33 cellular contexts compared by ENCODE assay signal in the genomic region with DNA sequence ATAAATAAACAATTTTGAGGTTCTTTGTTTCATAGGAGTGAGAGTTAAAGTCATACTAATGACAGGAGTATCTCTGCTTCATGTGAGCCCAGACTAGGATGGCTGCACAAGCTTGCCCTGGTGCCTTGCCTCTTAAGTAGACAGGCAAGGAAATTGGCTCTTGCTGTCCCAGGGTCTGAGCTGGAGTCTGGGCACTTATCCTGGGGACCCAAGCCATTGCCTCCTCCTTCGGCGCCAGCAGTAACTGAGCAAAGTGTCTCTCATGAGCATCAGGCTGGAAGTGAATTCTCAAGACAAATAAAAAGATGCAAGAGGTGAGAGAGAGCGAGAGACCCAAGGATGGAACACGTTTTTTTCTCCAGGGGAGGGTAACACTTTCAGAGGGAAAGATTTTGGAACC. TPM values are rescaled to one million over a fixed set of nuclear protein-coding genes. Genes with fewer than 3 reads are reported as not detected.
"Had no signal": no experiment of that assay in that cellular context is flagged by ENCODE, and none has a peak within 500 bp of the region (broad histone marks: within the 10 kb centered on the region; RNA-seq: fewer than 3 reads in every experiment).

No MANE protein-coding gene starts in this region.

- H3K4me1 Mint-ChIP-seq: activated B cell treated with CpG ODN at 0.5 μM for 24 hours; activated CD4-positive, alpha-beta T cell treated with anti-CD3 and anti-CD28 coated beads, Interleukin-2, amount 10 ng/mL, durations not matched to agents 24 days and 14 days; activated CD8-positive, alpha-beta memory T cell treated with anti-CD3 and anti-CD28 coated beads, Interleukin-2, amount 10 ng/mL, durations not matched to agents 7 days and 5 days; activated naive CD8-positive, alpha-beta T cell treated with anti-CD3 and anti-CD28 coated beads, Interleukin-2, amount 10 ng/mL, durations not matched to agents 7 days and 5 days; T-cell had no signal

- H3K9me3 Mint-ChIP-seq: activated B cell treated with CpG ODN at 0.5 μM for 24 hours; activated CD4-positive, alpha-beta memory T cell treated with anti-CD3 and anti-CD28 coated beads for 36 hours; activated CD4-positive, alpha-beta T cell treated with anti-CD3 and anti-CD28 coated beads, Interleukin-2, amount 10 ng/mL, durations not matched to agents 24 days and 14 days; activated naive CD4-positive, alpha-beta T cell treated with anti-CD3 and anti-CD28 coated beads for 36 hours; activated naive CD4-positive, alpha-beta T cell treated with anti-CD3 and anti-CD28 coated beads, Interleukin-2, amount 50 U/mL, for 72 hours; activated naive CD8-positive, alpha-beta T cell treated with anti-CD3 and anti-CD28 coated beads, Interleukin-2, amount 10 ng/mL, durations not matched to agents 7 days and 5 days; activated T-cell treated with anti-CD3 and anti-CD28 coated beads, Interleukin-2, amount 50 U/mL, for 24 hours; activated T-helper 2 cell treated with anti-CD3 and anti-CD28 coated beads, Interferon-gamma antibody, Interleukin-2, Interleukin-4, amounts not matched to agents 10 μg/mL and 5 μg/mL and 100 μg/mL, durations not matched to agents 14 hours and 24 hours and 36 hours; T-cell; T-helper 2 cell treated with Interferon-gamma antibody and Interleukin-4, amounts not matched to agents 5 μg/mL and 100 μg/mL, for 36 hours had no signal

- H3K36me3 ChIP-seq: adrenal gland, brain microvascular endothelial cell, breast epithelium had no signal

- DNase-seq: activated B cell treated with CpG ODN at 0.5 μM for 24 hours; activated CD4-positive, alpha-beta memory T cell treated with anti-CD3 and anti-CD28 coated beads for 36 hours; activated CD4-positive, alpha-beta T cell treated with anti-CD3 and anti-CD28 coated beads for 4 hours; activated CD4-positive, alpha-beta T cell treated with anti-CD3 and anti-CD28 coated beads, Interleukin-2, amount 10 ng/mL, durations not matched to agents 24 days and 14 days; activated CD4-positive, alpha-beta T cell treated with anti-CD3 and anti-CD28 coated beads, Interleukin-2, amount 50 U/mL, for 1 hour; activated CD4-positive, alpha-beta T cell treated with anti-CD3 and anti-CD28 coated beads, Interleukin-2, amount 50 U/mL, for 4 hours; activated CD4-positive, CD25-positive, alpha-beta regulatory T cell treated with anti-CD3 and anti-CD28 coated beads, Interleukin-2, amount 50 U/mL, for 72 hours; activated CD8-positive, alpha-beta memory T cell treated with anti-CD3 and anti-CD28 coated beads for 24 hours; activated CD8-positive, alpha-beta memory T cell treated with anti-CD3 and anti-CD28 coated beads, Interleukin-2, amount 10 ng/mL, durations not matched to agents 7 days and 5 days; activated CD8-positive, alpha-beta memory T cell treated with anti-CD3 and anti-CD28 coated beads, Interleukin-2, amount 50 U/mL, for 48 hours; activated CD8-positive, alpha-beta T cell treated with anti-CD3 and anti-CD28 coated beads, Interleukin-2, amount 10 ng/mL, durations not matched to agents 7 days and 5 days; activated effector memory CD4-positive, alpha-beta T cell treated with Interleukin-2 at 50 U/mL for 16 hours; activated gamma-delta T cell; activated naive CD4-positive, alpha-beta T cell treated with anti-CD3 and anti-CD28 coated beads for 36 hours; activated naive CD4-positive, alpha-beta T cell treated with anti-CD3 and anti-CD28 coated beads, Interleukin-2, amount 50 U/mL, for 16 hours; activated naive CD8-positive, alpha-beta T cell treated with anti-CD3 and anti-CD28 coated beads, Interleukin-2, amount 10 ng/mL, durations not matched to agents 7 days and 5 days; activated T-cell treated with anti-CD3 and anti-CD28 coated beads, Interleukin-2, amount 50 U/mL, for 24 hours; activated T-cell treated with anti-CD3 and anti-CD28 coated beads, Interleukin-2, amount 50 U/mL, for 48 hours; adrenal gland; amniotic stem cell; aorta; body of pancreas; brain microvascular endothelial cell; central memory CD4-positive, alpha-beta T cell; T-cell; T-helper 2 cell; T-helper 9 cell had no signal

- H3K27me3 ChIP-seq: adrenal gland, body of pancreas, brain microvascular endothelial cell had no signal

- H3K4me3 Mint-ChIP-seq: activated B cell treated with CpG ODN at 0.5 μM for 24 hours; activated CD4-positive, alpha-beta memory T cell treated with anti-CD3 and anti-CD28 coated beads for 36 hours; activated CD4-positive, alpha-beta T cell treated with anti-CD3 and anti-CD28 coated beads, Interleukin-2, amount 10 ng/mL, durations not matched to agents 24 days and 14 days; activated CD8-positive, alpha-beta memory T cell treated with anti-CD3 and anti-CD28 coated beads, Interleukin-2, amount 10 ng/mL, durations not matched to agents 7 days and 5 days; activated CD8-positive, alpha-beta T cell treated with anti-CD3 and anti-CD28 coated beads, Interleukin-2, amount 10 ng/mL, durations not matched to agents 7 days and 5 days; activated naive CD4-positive, alpha-beta T cell treated with anti-CD3 and anti-CD28 coated beads for 36 hours; activated naive CD8-positive, alpha-beta T cell treated with anti-CD3 and anti-CD28 coated beads, Interleukin-2, amount 10 ng/mL, durations not matched to agents 7 days and 5 days; activated T-cell treated with anti-CD3 and anti-CD28 coated beads, Interleukin-2, amount 50 U/mL, for 24 hours; T-cell; T-helper 2 cell treated with Interferon-gamma antibody and Interleukin-4, amounts not matched to agents 5 μg/mL and 100 μg/mL, for 36 hours had no signal

- H3K4me3 ChIP-seq: adrenal gland, body of pancreas, breast epithelium had no signal

- ATAC-seq: activated CD8-positive, alpha-beta memory T cell treated with anti-CD3 and anti-CD28 coated beads, Interleukin-2, amount 10 ng/mL, durations not matched to agents 7 days and 5 days; activated CD8-positive, alpha-beta T cell treated with anti-CD3 and anti-CD28 coated beads, Interleukin-2, amount 10 ng/mL, durations not matched to agents 7 days and 5 days; activated naive CD4-positive, alpha-beta T cell treated with anti-CD3 and anti-CD28 coated beads, Interleukin-2, amount 50 U/mL, for 72 hours; body of pancreas; T-cell had no signal

- H3K9me3 ChIP-seq: adrenal gland, body of pancreas, breast epithelium had no signal

- H3K27ac ChIP-seq: adrenal gland, body of pancreas, brain microvascular endothelial cell, breast epithelium, VCaP had no signal

- H3K27ac Mint-ChIP-seq: activated B cell treated with CpG ODN at 0.5 μM for 24 hours; activated CD4-positive, alpha-beta memory T cell treated with anti-CD3 and anti-CD28 coated beads for 36 hours; activated CD4-positive, alpha-beta T cell treated with anti-CD3 and anti-CD28 coated beads, Interleukin-2, amount 10 ng/mL, durations not matched to agents 24 days and 14 days; activated CD8-positive, alpha-beta memory T cell treated with anti-CD3 and anti-CD28 coated beads, Interleukin-2, amount 10 ng/mL, durations not matched to agents 7 days and 5 days; activated CD8-positive, alpha-beta T cell treated with anti-CD3 and anti-CD28 coated beads, Interleukin-2, amount 10 ng/mL, durations not matched to agents 7 days and 5 days; activated naive CD4-positive, alpha-beta T cell treated with anti-CD3 and anti-CD28 coated beads for 36 hours; activated naive CD8-positive, alpha-beta T cell treated with anti-CD3 and anti-CD28 coated beads, Interleukin-2, amount 10 ng/mL, durations not matched to agents 7 days and 5 days; activated T-cell treated with anti-CD3 and anti-CD28 coated beads, Interleukin-2, amount 50 U/mL, for 24 hours; activated T-helper 2 cell treated with anti-CD3 and anti-CD28 coated beads, Interferon-gamma antibody, Interleukin-2, Interleukin-4, amounts not matched to agents 10 μg/mL and 5 μg/mL and 100 μg/mL, durations not matched to agents 14 hours and 24 hours and 36 hours; T-cell; T-helper 2 cell treated with Interferon-gamma antibody and Interleukin-4, amounts not matched to agents 5 μg/mL and 100 μg/mL, for 36 hours had no signal

- H3K36me3 Mint-ChIP-seq: activated CD4-positive, alpha-beta memory T cell treated with anti-CD3 and anti-CD28 coated beads for 36 hours; activated CD8-positive, alpha-beta memory T cell treated with anti-CD3 and anti-CD28 coated beads, Interleukin-2, amount 10 ng/mL, durations not matched to agents 7 days and 5 days; activated naive CD4-positive, alpha-beta T cell treated with anti-CD3 and anti-CD28 coated beads, Interleukin-2, amount 50 U/mL, for 72 hours; activated naive CD8-positive, alpha-beta T cell treated with anti-CD3 and anti-CD28 coated beads, Interleukin-2, amount 10 ng/mL, durations not matched to agents 7 days and 5 days; T-cell had no signal

- H3K4me1 ChIP-seq: adrenal gland, body of pancreas, breast epithelium had no signal

RNA-seq across cellular contexts. Expression of a gene that starts 22.6 kb away (rescaled TPM):
- total RNA-seq: activated CD4-positive, alpha-beta memory T cell treated with anti-CD3 and anti-CD28 coated beads for 36 hours; activated CD4-positive, alpha-beta T cell treated with anti-CD3 and anti-CD28 coated beads, Interleukin-2, amount 10 ng/mL, durations not matched to agents 24 days and 14 days; activated CD8-positive, alpha-beta memory T cell treated with anti-CD3 and anti-CD28 coated beads, Interleukin-2, amount 10 ng/mL, durations not matched to agents 7 days and 5 days; activated CD8-positive, alpha-beta T cell treated with anti-CD3 and anti-CD28 coated beads, Interleukin-2, amount 10 ng/mL, durations not matched to agents 7 days and 5 days; activated naive CD4-positive, alpha-beta T cell treated with anti-CD3 and anti-CD28 coated beads for 36 hours; activated naive CD4-positive, alpha-beta T cell treated with anti-CD3 and anti-CD28 coated beads, Interleukin-2, amount 50 U/mL, for 72 hours; activated naive CD8-positive, alpha-beta T cell treated with anti-CD3 and anti-CD28 coated beads, Interleukin-2, amount 10 ng/mL, durations not matched to agents 7 days and 5 days; activated T-helper 2 cell treated with anti-CD3 and anti-CD28 coated beads, Interferon-gamma antibody, Interleukin-2, Interleukin-4, amounts not matched to agents 10 μg/mL and 5 μg/mL and 100 μg/mL, durations not matched to agents 14 hours and 24 hours and 36 hours; body of pancreas; T-helper 1 cell treated with Interleukin-12 subunit alpha and Interleukin-12 subunit beta and Interleukin-4 antibody, amounts not matched to agents 30 ng/mL and 1 ng/mL, for 36 hours had no signal
